In genomic region chr18:9628984-9629383, GRCh38 we compare ENCODE assay signal across 28 cellular contexts.
"Had no signal": no experiment of that assay in that cellular context is flagged by ENCODE, and none has a peak within 500 bp of the region (broad histone marks: within the 10 kb centered on the region; RNA-seq: fewer than 3 reads in every experiment).

No MANE protein-coding gene starts in this region.

- H3K4me1 ChIP-seq: parathyroid adenoma, psoas muscle, right lobe of liver, suprapubic skin, testis, transverse colon, vagina had no signal

- ATAC-seq: naive thymus-derived CD8-positive, alpha-beta T cell; natural killer cell treated with Interleukin-12 subunit alpha and Interleukin-12 subunit beta and Interleukin-15 and Interleukin-18, amount 100 ng/mL, for 72 hours; psoas muscle; right cardiac atrium; right lobe of liver; stimulated activated memory B cell treated with anti-CD40 and anti-IgM and Interleukin-4, amounts not matched to agents 10 μg/mL and 1 μg/mL and 100 μg/mL, for 72 hours; stimulated activated naive CD8-positive, alpha-beta T cell treated with anti-CD3 and anti-CD28 coated beads, Interleukin-15, amount 100 ng/mL, for 72 hours; stimulated activated naive CD8-positive, alpha-beta T cell treated with anti-CD3 and anti-CD28 coated beads, Interleukin-15, Interleukin-2, amounts not matched to agents 100 U/mL and 50 U/mL, for 24 hours had no signal

- H3K9me3 ChIP-seq: neutrophil, psoas muscle, right lobe of liver, sigmoid colon, suprapubic skin, testis, tibial artery, transverse colon, upper lobe of left lung, vagina had no signal

- H2AFZ ChIP-seq: parathyroid adenoma had no signal

- FAIRE-seq: small intestine, urothelium cell line had no signal

- H3K27me3 ChIP-seq: neutrophil, right lobe of liver, sigmoid colon, suprapubic skin, testis, tibial artery, upper lobe of left lung, vagina had no signal

- H3K79me2 ChIP-seq: parathyroid adenoma had no signal

- DNase-seq: naive thymus-derived CD8-positive, alpha-beta T cell; nephron progenitor cell; nucleus accumbens; posterior cingulate gyrus; psoas muscle; right cardiac atrium; right lobe of liver; sigmoid colon; stimulated activated CD4-positive, alpha-beta T cell treated with anti-CD3 and anti-CD28 coated beads, Interleukin-15, amount 100 ng/mL, for 24 hours; stimulated activated CD4-positive, alpha-beta T cell treated with anti-CD3 and anti-CD28 coated beads, Interleukin-4, amount 100 ng/mL, for 1 hour; stimulated activated CD4-positive, alpha-beta T cell treated with anti-CD3 and anti-CD28 coated beads, Interleukin-4, amount 100 ng/mL, for 4 hours; stimulated activated CD8-positive, alpha-beta memory T cell treated with anti-CD3 and anti-CD28 coated beads, Interleukin-4, amount 100 ng/mL, for 48 hours; stimulated activated naive CD4-positive, alpha-beta T cell; stimulated activated naive CD8-positive, alpha-beta T cell treated with anti-CD3 and anti-CD28 coated beads, Interleukin-15, amount 100 ng/mL, for 72 hours; stimulated activated naive CD8-positive, alpha-beta T cell treated with anti-CD3 and anti-CD28 coated beads, Interleukin-15, Interleukin-2, amounts not matched to agents 100 U/mL and 50 U/mL, for 24 hours; substantia nigra; testis; tibial artery; transverse colon; upper lobe of left lung had no signal

- H3K36me3 ChIP-seq: neutrophil, right lobe of liver, sigmoid colon, suprapubic skin, tibial artery, transverse colon, upper lobe of left lung, vagina had no signal

- H3K27ac ChIP-seq: parathyroid adenoma, psoas muscle, right lobe of liver, sigmoid colon, suprapubic skin, testis, tibial artery, transverse colon, upper lobe of left lung, vagina had no signal

- H3K4me3 ChIP-seq: psoas muscle, right lobe of liver, sigmoid colon, suprapubic skin, testis, tibial artery, transverse colon, upper lobe of left lung, vagina had no signal
